Comparison of ENCODE assay signal across 1 cellular context in genomic region chr5:83721878-83722779, GRCh38.
TF ChIP-seq lines count a peak whose summit lies in the region.

No MANE protein-coding gene starts in this region.

TF ChIP-seq in HEK293, 187 proteins besides CTCF, POLR2A, EP300 and RAD21 (continued from another document and continues in another):
- TF ChIP-seq SCRT1 (tag by site-specific recombination; IDR thresholded peaks at IDR 0.05; ENCODE audit: borderline replicate concordance) = no peak
- no peak for TF ChIP-seq ZBTB1 (tag by site-specific recombination; IDR thresholded peaks at IDR 0.05)
- no peak for TF ChIP-seq ZNF513 (tag by site-specific recombination; IDR thresholded peaks at IDR 0.05)
- TF ChIP-seq GLI2 (tag by site-specific recombination; IDR thresholded peaks at IDR 0.05; ENCODE audit: borderline replicate concordance, low read depth) = no peak
- TF ChIP-seq ZNF558 (tag by site-specific recombination; IDR thresholded peaks at IDR 0.05) = no peak
- no peak for TF ChIP-seq ZNF132 (tag by site-specific recombination; IDR thresholded peaks at IDR 0.05; ENCODE audit: borderline replicate concordance)
- no peak for TF ChIP-seq ZNF621 (tag by site-specific recombination; IDR thresholded peaks at IDR 0.05)
- peak; percentile 36; the same call in 1 of the 2 replicates for TF ChIP-seq ZNF843 (tag by site-specific recombination; IDR thresholded peaks at IDR 0.05)
- no peak for TF ChIP-seq HOXD13 (CRISPR knock-in tag; IDR thresholded peaks at IDR 0.05; ENCODE audit: borderline replicate concordance)
- no peak; the same call in 1 of the 2 replicates for TF ChIP-seq ZBTB11 (tag by site-specific recombination; conservative IDR thresholded peaks at IDR 0.05; ENCODE audit: low read depth)
- no peak; the same call in 1 of the 2 replicates for TF ChIP-seq OSR2 (tag by site-specific recombination; IDR thresholded peaks at IDR 0.05)
- TF ChIP-seq TSHZ1 (tag by site-specific recombination; IDR thresholded peaks at IDR 0.05; ENCODE audit: borderline replicate concordance) = no peak
- no peak for TF ChIP-seq ZNF311 (tag by site-specific recombination; IDR thresholded peaks at IDR 0.05; ENCODE audit: borderline replicate concordance)
- TF ChIP-seq ZNF501 (tag by site-specific recombination; IDR thresholded peaks at IDR 0.05) = peak; percentile 80
- TF ChIP-seq ZBTB8A (tag by site-specific recombination; IDR thresholded peaks at IDR 0.05) = peak; percentile 29; the same call in 1 of the 2 replicates
- TF ChIP-seq ZNF776 (tag by site-specific recombination; IDR thresholded peaks at IDR 0.05; ENCODE audit: borderline replicate concordance) = no peak
- peak; percentile 40; the same call in 1 of the 2 replicates for TF ChIP-seq SP7 (tag by site-specific recombination; IDR thresholded peaks at IDR 0.05)
- TF ChIP-seq ZNF510 (tag by site-specific recombination; IDR thresholded peaks at IDR 0.05; ENCODE audit: insufficient replicate concordance) = no peak
- peak; percentile 79 for TF ChIP-seq ZBTB10 (tag by site-specific recombination; IDR thresholded peaks at IDR 0.05)
- no peak for TF ChIP-seq ZNF146 (tag by site-specific recombination; IDR thresholded peaks at IDR 0.05)
- TF ChIP-seq BCL11B (tag by site-specific recombination; IDR thresholded peaks at IDR 0.05; ENCODE audit: low read depth) = no peak
- no peak for TF ChIP-seq ZNF692 (tag by site-specific recombination; IDR thresholded peaks at IDR 0.05)
- no peak for TF ChIP-seq FEZF1 (tag by site-specific recombination; IDR thresholded peaks at IDR 0.05)
- TF ChIP-seq ZNF10 (tag by site-specific recombination; IDR thresholded peaks at IDR 0.05) = no peak
- no peak for TF ChIP-seq ZNF280C (tag by site-specific recombination; IDR thresholded peaks at IDR 0.05)
- TF ChIP-seq ZNF544 (tag by site-specific recombination; IDR thresholded peaks at IDR 0.05) = no peak
- no peak for TF ChIP-seq HOXA7 (CRISPR knock-in tag; IDR thresholded peaks at IDR 0.05; ENCODE audit: borderline replicate concordance)
- TF ChIP-seq ZNF133 (tag by site-specific recombination; IDR thresholded peaks at IDR 0.05) = no peak
- TF ChIP-seq ZXDB (tag by site-specific recombination; IDR thresholded peaks at IDR 0.05) = peak; percentile 46; the same call in 1 of the 2 replicates
- TF ChIP-seq ZNF211 (tag by site-specific recombination; IDR thresholded peaks at IDR 0.05; ENCODE audit: low read depth) = no peak
- no peak for TF ChIP-seq YY2 (tag by site-specific recombination; IDR thresholded peaks at IDR 0.05)
- no peak for TF ChIP-seq ZNF596 (tag by site-specific recombination; IDR thresholded peaks at IDR 0.05)
- TF ChIP-seq ZBTB20 (tag by site-specific recombination; IDR thresholded peaks at IDR 0.05) = peak; percentile 82; the same call in 1 of the 2 replicates
- no peak for TF ChIP-seq TRIM28 (IDR thresholded peaks at IDR 0.05; ENCODE audit: borderline replicate concordance, low read length)
- TF ChIP-seq ZNF707 (tag by site-specific recombination; IDR thresholded peaks at IDR 0.05) = no peak
- 0 out of 2 replicates have a peak, but pooled peaks have one; percentile 48 for TF ChIP-seq ZNF660 (tag by site-specific recombination; IDR thresholded peaks at IDR 0.05)
- no peak for TF ChIP-seq ZNF623 (tag by site-specific recombination; IDR thresholded peaks at IDR 0.05)
- TF ChIP-seq ZNF768 (tag by site-specific recombination; IDR thresholded peaks at IDR 0.05) = no peak
- no peak for TF ChIP-seq ZNF624 (tag by site-specific recombination; IDR thresholded peaks at IDR 0.05)
- no peak for TF ChIP-seq ZNF155 (tag by site-specific recombination; IDR thresholded peaks at IDR 0.05)
- 0 out of 2 replicates have a peak, but pooled peaks have one; percentile 20 for TF ChIP-seq ZNF449 (tag by site-specific recombination; IDR thresholded peaks at IDR 0.05)
- peak; percentile 77; the same call in 1 of the 2 replicates for TF ChIP-seq KLF8 (tag by site-specific recombination; IDR thresholded peaks at IDR 0.05)
- TF ChIP-seq HIC1 (tag by site-specific recombination; IDR thresholded peaks at IDR 0.05) = no peak
- no peak for TF ChIP-seq ZNF560 (tag by site-specific recombination; IDR thresholded peaks at IDR 0.05; ENCODE audit: borderline replicate concordance)
- TF ChIP-seq ZNF302 (tag by site-specific recombination; IDR thresholded peaks at IDR 0.05; ENCODE audit: low read depth) = no peak
- TF ChIP-seq ZNF214 (tag by site-specific recombination; IDR thresholded peaks at IDR 0.05; ENCODE audit: borderline replicate concordance) = no peak
- no peak for TF ChIP-seq ZNF404 (tag by site-specific recombination; IDR thresholded peaks at IDR 0.05)
- TF ChIP-seq ZEB2 (tag by site-specific recombination; IDR thresholded peaks at IDR 0.05) = peak; percentile 88
